10 cellular contexts compared by ENCODE assay signal in genomic region chr12:46387697-46388096, GRCh38. TPM values are rescaled to one million over a fixed set of nuclear protein-coding genes. Genes with fewer than 3 reads are reported as not detected.
DNase-seq lines count a peak whose midpoint lies in the region; ATAC-seq and TF ChIP-seq lines count a peak whose summit lies in the region.
"Had no signal": no experiment of that assay in that cellular context is flagged by ENCODE, and none has a peak within 500 bp of the region (broad histone marks: within the 10 kb centered on the region; RNA-seq: fewer than 3 reads in every experiment).

No MANE protein-coding gene starts in this region.

- intact Hi-C loops in right cardiac atrium (cut with DNase I) (loop anchor here in 1 of 4 donors (10.0 kb wide), 1 partner anchor 77 kb away; no protein-coding TSS in a partner anchor), Right ventricle myocardium superior (cut with DNase I) (loop anchor here (5.0 kb wide), 1 partner anchor 75 kb away; no protein-coding TSS in a partner anchor), upper lobe of right lung (cut with DNase I) (no loop called here), posterior cingulate gyrus (cut with DNase I) (no loop called here)

- H3K9me3 ChIP-seq in right cardiac atrium (ENCODE audit: control insufficient read depth, low read length) = no peaks in the 10 kb centered on the region
- H3K9me3 ChIP-seq in liver (ENCODE audit: control insufficient read depth in 4 of 4, low read length in 3 of 4) = no peaks in the 10 kb centered on the region
- H3K9me3 ChIP-seq in upper lobe of right lung = no peaks in the 10 kb centered on the region

- H3K9ac ChIP-seq in liver (ENCODE audit: low read depth in 1 of 2, low read length in 2 of 2) = no peak overlapping the region

- H3K4me1 ChIP-seq in right cardiac atrium (ENCODE audit: control insufficient read depth, insufficient read depth, low read length) (peaks cover 10% of the 10 kb centered on the region), liver (ENCODE audit: control insufficient read depth in 4 of 4, insufficient read depth in 4 of 4, low read length in 3 of 4) (peaks cover 6 to 35% (median 30%) of the 10 kb centered on the region in 4 donors), upper lobe of right lung (peaks cover 53% of the 10 kb centered on the region)

- H3K4me3 ChIP-seq in right cardiac atrium (ENCODE audit: low read length) (no peak overlapping the region), liver (ENCODE audit: low read depth in 1 of 3, low read length in 3 of 3) (no peak overlapping the region), upper lobe of right lung (no peak overlapping the region)

- H3K27ac ChIP-seq in right cardiac atrium (ENCODE audit: low read length) (peak overlapping the region; percentile 36), RWPE1 (peak overlapping the region; percentile 88), liver (ENCODE audit: low read depth in 1 of 2, low read length in 2 of 2) (peak overlapping the region; percentile 70 to 100), upper lobe of right lung (peak overlapping the region; percentile 99)

- no peak for TF ChIP-seq RAD21 in liver (IDR thresholded peaks at IDR 0.05)

- WGBS in right cardiac atrium = 86% methylated on average over 7 of the region's 7 CpGs
- 91% methylated on average over 7 of the region's 7 CpGs for WGBS in liver

- H3K27me3 ChIP-seq in right cardiac atrium (ENCODE audit: control insufficient read depth, insufficient read depth) (no peaks in the 10 kb centered on the region), liver (ENCODE audit: control insufficient read depth in 4 of 4, insufficient read depth in 4 of 4, low read length in 3 of 4) (no peaks in the 10 kb centered on the region), upper lobe of right lung (no peaks in the 10 kb centered on the region)

- POLR2A ChIA-PET in RWPE1 (lab: Yijun Ruan, JAX; ENCODE audit: low non-redundant PET) = no interaction called here

- no peak for TF ChIP-seq CTCF in RWPE1 (conservative IDR thresholded peaks at IDR 0.05; ENCODE audit: low read depth)
- TF ChIP-seq CTCF in liver (IDR thresholded peaks at IDR 0.05; ENCODE audit: low read depth, low read length, missing input control) = no peak
- no peak for TF ChIP-seq CTCF in upper lobe of right lung (IDR thresholded peaks at IDR 0.05)

- CTCF ChIA-PET in RWPE1 (lab: Yijun Ruan, JAX) = interaction anchor here (0.7 kb wide), 1 partner anchor 597 kb away, joined by 3 read pairs; no protein-coding TSS in a partner anchor

- DNase-seq in right cardiac atrium (no peak), Right ventricle myocardium superior (no peak), RWPE1 (ENCODE audit: low spot score) (no peak), upper lobe of right lung (no peak), posterior cingulate gyrus (no peak)
- DNase-seq: DMS79 treated with DMSO at 0.1 percent for 48 hours had no signal

- no peak for ATAC-seq in right cardiac atrium
- ATAC-seq in Right ventricle myocardium superior (ENCODE audit: poor library complexity) = no peak
- ATAC-seq in upper lobe of right lung = no peak
- no peak for ATAC-seq in SK-N-SH treated with all-trans-retinoic acid at 6 μM for 48 hours
- ATAC-seq in HG02763 (IDR thresholded peaks at IDR 0.05; ENCODE audit: unreplicated experiment) = no peak
- ATAC-seq: left lobe of liver had no signal

- H3K36me3 ChIP-seq in liver (ENCODE audit: control insufficient read depth in 4 of 4, insufficient read depth in 3 of 4, low read depth in 1 of 4, low read length in 3 of 4) (no peaks in the 10 kb centered on the region), upper lobe of right lung (no peaks in the 10 kb centered on the region)

TF ChIP-seq in liver, 16 proteins besides CTCF, POLR2A, EP300 and RAD21 (continues in another document):
- TF ChIP-seq GABPA (IDR thresholded peaks at IDR 0.05 in 1 of 2, conservative IDR thresholded peaks at IDR 0.05 in 1 of 2) (no peak), HNF4A (conservative IDR thresholded peaks at IDR 0.05) (no peak), YY1 (IDR thresholded peaks at IDR 0.05) (no peak), EGR1 (IDR thresholded peaks at IDR 0.05; ENCODE audit: low read depth in 2 of 2) (no peak), TAF1 (conservative IDR thresholded peaks at IDR 0.05) (no peak), JUND (IDR thresholded peaks at IDR 0.05) (no peak), REST (IDR thresholded peaks at IDR 0.05) (no peak)

TF ChIP-seq in SK-N-SH treated with all-trans-retinoic acid at 6 μM for 48 hours, 23 proteins besides CTCF, POLR2A, EP300 and RAD21:
- TF ChIP-seq CSRNP3 (CRISPR knock-in tag; IDR thresholded peaks at IDR 0.05) (no peak), GLIS3 (CRISPR knock-in tag; IDR thresholded peaks at IDR 0.05) (no peak), TOX (CRISPR knock-in tag; IDR thresholded peaks at IDR 0.05; ENCODE audit: borderline replicate concordance) (no peak), CSDC2 (CRISPR knock-in tag; IDR thresholded peaks at IDR 0.05) (no peak), ZFP3 (CRISPR knock-in tag; IDR thresholded peaks at IDR 0.05) (no peak), BACH2 (CRISPR knock-in tag; IDR thresholded peaks at IDR 0.05; ENCODE audit: borderline replicate concordance) (no peak), OSR1 (CRISPR knock-in tag; IDR thresholded peaks at IDR 0.05) (no peak), ZNF565 (CRISPR knock-in tag; conservative IDR thresholded peaks at IDR 0.05; ENCODE audit: low read depth) (no peak), CREB5 (CRISPR knock-in tag; IDR thresholded peaks at IDR 0.05; ENCODE audit: low read depth) (no peak), TSHZ2 (CRISPR knock-in tag; IDR thresholded peaks at IDR 0.05) (no peak), ESRRG (CRISPR knock-in tag; IDR thresholded peaks at IDR 0.05) (no peak), ZNF8 (CRISPR knock-in tag; IDR thresholded peaks at IDR 0.05) (no peak)

RNA-seq across cellular contexts. Expression of gene SLC38A2, which starts 15.1 kb away (rescaled TPM):
- 100 to 1,000 TPM in 3 of 4 donors, 10 to 100 TPM in 1; 87.3 to 143 (median 115) TPM for total RNA-seq in right cardiac atrium
- 69.5 TPM for polyA plus RNA-seq in right cardiac atrium
- total RNA-seq in Right ventricle myocardium superior = 144 TPM
- 100 to 1,000 TPM in 1 of 2 donors, 10 to 100 TPM in 1; 85.7 to 472 TPM for total RNA-seq in liver
- 100 to 1,000 TPM in 1 of 2 donors, 10 to 100 TPM in 1; 50.6 to 109 TPM for polyA plus RNA-seq in liver
- total RNA-seq in upper lobe of right lung = 343 TPM

Comparison
In these comparisons a context has a peak if more than half of its experiments do, and no peak if none do; other contexts are left out.
1. H3K27ac ChIP-seq: peak in every context shown above with its lines; median percentile 99 in upper lobe of right lung; 88 in RWPE1; 85 in liver; 36 in right cardiac atrium.